Comparison of ENCODE assay signal across 1 cellular context in genomic region chr3:12831582-12831866, GRCh38.
TF ChIP-seq lines count a peak whose summit lies in the region.

No MANE protein-coding gene starts in this region.

TF ChIP-seq in SK-N-SH treated with all-trans-retinoic acid at 6 μM for 48 hours, 23 proteins besides CTCF, POLR2A, EP300 and RAD21 (continued from another document):
- TF ChIP-seq, protein P1, sequence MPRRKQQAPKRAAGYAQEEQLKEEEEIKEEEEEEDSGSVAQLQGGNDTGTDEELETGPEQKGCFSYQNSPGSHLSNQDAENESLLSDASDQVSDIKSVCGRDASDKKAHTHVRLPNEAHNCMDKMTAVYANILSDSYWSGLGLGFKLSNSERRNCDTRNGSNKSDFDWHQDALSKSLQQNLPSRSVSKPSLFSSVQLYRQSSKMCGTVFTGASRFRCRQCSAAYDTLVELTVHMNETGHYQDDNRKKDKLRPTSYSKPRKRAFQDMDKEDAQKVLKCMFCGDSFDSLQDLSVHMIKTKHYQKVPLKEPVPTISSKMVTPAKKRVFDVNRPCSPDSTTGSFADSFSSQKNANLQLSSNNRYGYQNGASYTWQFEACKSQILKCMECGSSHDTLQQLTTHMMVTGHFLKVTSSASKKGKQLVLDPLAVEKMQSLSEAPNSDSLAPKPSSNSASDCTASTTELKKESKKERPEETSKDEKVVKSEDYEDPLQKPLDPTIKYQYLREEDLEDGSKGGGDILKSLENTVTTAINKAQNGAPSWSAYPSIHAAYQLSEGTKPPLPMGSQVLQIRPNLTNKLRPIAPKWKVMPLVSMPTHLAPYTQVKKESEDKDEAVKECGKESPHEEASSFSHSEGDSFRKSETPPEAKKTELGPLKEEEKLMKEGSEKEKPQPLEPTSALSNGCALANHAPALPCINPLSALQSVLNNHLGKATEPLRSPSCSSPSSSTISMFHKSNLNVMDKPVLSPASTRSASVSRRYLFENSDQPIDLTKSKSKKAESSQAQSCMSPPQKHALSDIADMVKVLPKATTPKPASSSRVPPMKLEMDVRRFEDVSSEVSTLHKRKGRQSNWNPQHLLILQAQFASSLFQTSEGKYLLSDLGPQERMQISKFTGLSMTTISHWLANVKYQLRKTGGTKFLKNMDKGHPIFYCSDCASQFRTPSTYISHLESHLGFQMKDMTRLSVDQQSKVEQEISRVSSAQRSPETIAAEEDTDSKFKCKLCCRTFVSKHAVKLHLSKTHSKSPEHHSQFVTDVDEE (CRISPR knock-in tag; IDR thresholded peaks at IDR 0.05): no peak
- TF ChIP-seq OSR1 (CRISPR knock-in tag; IDR thresholded peaks at IDR 0.05) (no peak), GLIS3 (CRISPR knock-in tag; IDR thresholded peaks at IDR 0.05) (no peak), RARB (CRISPR knock-in tag; IDR thresholded peaks at IDR 0.05) (no peak), ARNTL (CRISPR knock-in tag; IDR thresholded peaks at IDR 0.05; ENCODE audit: borderline replicate concordance, low read depth) (no peak), ZFP30 (CRISPR knock-in tag; IDR thresholded peaks at IDR 0.05) (no peak), BACH2 (CRISPR knock-in tag; IDR thresholded peaks at IDR 0.05; ENCODE audit: borderline replicate concordance) (no peak), SNAI2 (CRISPR knock-in tag; IDR thresholded peaks at IDR 0.05) (no peak), POU6F1 (CRISPR knock-in tag; IDR thresholded peaks at IDR 0.05; ENCODE audit: borderline replicate concordance, low read depth) (no peak)
- TF ChIP-seq, protein P2, sequence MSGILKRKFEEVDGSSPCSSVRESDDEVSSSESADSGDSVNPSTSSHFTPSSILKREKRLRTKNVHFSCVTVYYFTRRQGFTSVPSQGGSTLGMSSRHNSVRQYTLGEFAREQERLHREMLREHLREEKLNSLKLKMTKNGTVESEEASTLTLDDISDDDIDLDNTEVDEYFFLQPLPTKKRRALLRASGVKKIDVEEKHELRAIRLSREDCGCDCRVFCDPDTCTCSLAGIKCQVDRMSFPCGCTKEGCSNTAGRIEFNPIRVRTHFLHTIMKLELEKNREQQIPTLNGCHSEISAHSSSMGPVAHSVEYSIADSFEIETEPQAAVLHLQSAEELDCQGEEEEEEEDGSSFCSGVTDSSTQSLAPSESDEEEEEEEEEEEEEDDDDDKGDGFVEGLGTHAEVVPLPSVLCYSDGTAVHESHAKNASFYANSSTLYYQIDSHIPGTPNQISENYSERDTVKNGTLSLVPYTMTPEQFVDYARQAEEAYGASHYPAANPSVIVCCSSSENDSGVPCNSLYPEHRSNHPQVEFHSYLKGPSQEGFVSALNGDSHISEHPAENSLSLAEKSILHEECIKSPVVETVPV (CRISPR knock-in tag; IDR thresholded peaks at IDR 0.05): no peak
TF ChIP-seq in SK-N-SH treated with all-trans-retinoic acid at 6 μM for 48 hours: peak in this region for 0.
